In the genomic region with DNA sequence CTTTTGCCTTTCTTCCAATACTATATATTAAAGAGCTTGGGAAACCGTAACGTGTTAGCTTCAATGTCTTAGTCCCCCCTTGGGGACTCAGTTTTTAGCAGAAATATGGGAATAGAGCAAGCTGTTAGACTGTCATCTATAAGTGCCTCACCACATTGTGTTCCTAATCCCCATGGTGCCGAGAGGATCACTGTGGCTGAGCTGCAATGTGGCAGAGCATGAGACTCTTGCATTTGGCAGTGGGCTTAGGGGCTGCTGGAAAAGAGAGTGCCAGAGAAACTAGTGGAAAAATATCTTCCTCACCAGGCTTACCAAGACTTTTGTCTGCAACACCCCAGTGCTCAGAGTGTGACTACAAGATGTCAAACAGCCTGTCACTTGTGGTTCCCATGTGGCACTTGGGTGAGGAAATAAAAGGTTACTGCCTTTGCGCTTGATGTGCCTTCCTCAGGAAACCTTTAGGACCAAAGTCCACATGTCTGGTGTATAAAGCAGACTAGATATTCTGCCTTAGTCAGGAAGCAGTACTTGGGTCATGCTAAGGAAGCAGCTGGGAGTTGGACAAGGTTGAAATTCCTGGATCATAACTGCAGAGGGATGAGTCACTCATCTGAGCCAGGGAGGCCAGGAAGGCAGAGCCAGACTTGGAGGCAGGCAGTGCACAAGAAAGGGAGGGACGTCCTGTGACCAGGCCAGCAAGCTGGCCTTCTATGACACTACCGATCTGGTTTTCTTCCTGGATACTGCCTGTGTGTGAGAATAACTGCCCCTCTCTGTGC, we compare ENCODE assay signal across 11 cellular contexts. TPM values are rescaled to one million over a fixed set of nuclear protein-coding genes. Genes with fewer than 3 reads are reported as not detected.
DNase-seq lines count a peak whose midpoint lies in the region; ATAC-seq, FAIRE-seq and TF ChIP-seq lines count a peak whose summit lies in the region.
"Had no signal": no experiment of that assay in that cellular context is flagged by ENCODE, and none has a peak within 500 bp of the region (broad histone marks: within the 10 kb centered on the region; RNA-seq: fewer than 3 reads in every experiment).

No MANE protein-coding gene starts in this region.

- BruUV-seq in Caco-2 (replicated peaks; lab: Mats Ljungman, UMichigan) = no TSS peak

- TF ChIP-seq CTCF in Caco-2 (IDR thresholded peaks at IDR 0.05; ENCODE audit: insufficient read depth in 1 of 2, low read depth in 1 of 2, low read length in 1 of 2, severe bottlenecking in 1 of 2, unreplicated experiment in 1 of 2) = no peak
- TF ChIP-seq CTCF in RWPE1 (conservative IDR thresholded peaks at IDR 0.05; ENCODE audit: low read depth) = no peak
- TF ChIP-seq CTCF in fibroblast of mammary gland (conservative IDR thresholded peaks at IDR 0.05; ENCODE audit: control insufficient read depth, insufficient read depth, low read depth, low read length) = no peak
- TF ChIP-seq CTCF in pancreas (IDR thresholded peaks at IDR 0.05) = no peak

- DNase-seq in Caco-2 (peak; percentile 24 to 68), RWPE1 (ENCODE audit: low spot score) (peak; percentile 68), fibroblast of mammary gland (ENCODE audit: low read depth) (peak; percentile 92), pancreas (no peak), RPMI8226 (no peak), SIG-M5 treated with dmso at 0.1 percent for 504 hours (lab: John Stamatoyannopoulos, UW; ENCODE audit: unreplicated experiment) (no peak)
- DNase-seq: naive B cell, NCI-H524 treated with DMSO at 0.1 percent for 48 hours had no signal

- no peak overlapping the region for H3K4me3 Mint-ChIP-seq in Caco-2 (ENCODE audit: unreplicated experiment)
- H3K4me3 Mint-ChIP-seq: naive B cell had no signal

- H3K9me3 Mint-ChIP-seq in Caco-2 (ENCODE audit: unreplicated experiment) = no peaks in the 10 kb centered on the region

- H3K4me3 ChIP-seq in Caco-2 (ENCODE audit: low read depth, low read length) = no peak overlapping the region
- H3K4me3 ChIP-seq in fibroblast of mammary gland (ENCODE audit: control insufficient read depth, low read depth, low read length) = no peak overlapping the region
- H3K4me3 ChIP-seq in pancreas = no peak overlapping the region

- POLR2A ChIA-PET in Caco-2 (lab: Charles Lee) = no interaction called here
- POLR2A ChIA-PET in RWPE1 (lab: Yijun Ruan, JAX; ENCODE audit: low non-redundant PET) = no interaction called here

- no peak for FAIRE-seq in pancreas (lab: Jason Lieb, UNC)

- ATAC-seq in pancreas = peak in 3 of 4 donors; percentile 37 to 81 (median 39)
- ATAC-seq in GM21360 (IDR thresholded peaks at IDR 0.05; ENCODE audit: unreplicated experiment) = no peak
- no peak for ATAC-seq in GM18867 (IDR thresholded peaks at IDR 0.05; ENCODE audit: unreplicated experiment)

- intact Hi-C loops in Caco-2 (cut with micrococcal nuclease; ENCODE audit: unreplicated experiment) = no loop called here
- intact Hi-C loops in pancreas (cut with DNase I) = no loop called here

- WGBS in pancreas, 2 donors = 53 to 54% methylated on average over 6 of the region's 6 CpGs

- H3K36me3 ChIP-seq in Caco-2 (ENCODE audit: control insufficient read depth, insufficient read depth, low read length) (no peaks in the 10 kb centered on the region), pancreas (no peaks in the 10 kb centered on the region)

- H3K27ac Mint-ChIP-seq in Caco-2 (ENCODE audit: unreplicated experiment) = no peak overlapping the region
- H3K27ac Mint-ChIP-seq: naive B cell had no signal

- peak overlapping the region; percentile 69 for H3K27ac ChIP-seq in RWPE1
- H3K27ac ChIP-seq in pancreas = no peak overlapping the region
- H3K27ac ChIP-seq: HL-60 had no signal

- H3K4me1 ChIP-seq in Caco-2 = 0 out of 2 replicates have a peak, but pooled peaks cover 8% of the 10 kb centered on the region
- no peaks in the 10 kb centered on the region for H3K4me1 ChIP-seq in pancreas

- CTCF ChIA-PET in Caco-2 (lab: Charles Lee) (interaction anchor here (0.5 kb wide), 1 partner anchor 710 kb away, joined by 3 read pairs; no protein-coding TSS in a partner anchor), RWPE1 (lab: Yijun Ruan, JAX) (interaction anchor here (0.8 kb wide), 1 partner anchor 729 kb away, joined by 3 read pairs; no protein-coding TSS in a partner anchor)

- no peaks in the 10 kb centered on the region for H3K36me3 Mint-ChIP-seq in Caco-2 (ENCODE audit: insufficient read depth, unreplicated experiment)
- H3K36me3 Mint-ChIP-seq: naive B cell had no signal

- H3K9me3 ChIP-seq in Caco-2 (no peaks in the 10 kb centered on the region), pancreas (no peaks in the 10 kb centered on the region)

- no peaks in the 10 kb centered on the region for H3K4me1 Mint-ChIP-seq in Caco-2 (ENCODE audit: low read depth, unreplicated experiment)
- H3K4me1 Mint-ChIP-seq: naive B cell had no signal

- H3K27me3 ChIP-seq in Caco-2 (replicated peaks; ENCODE audit: control insufficient read depth, insufficient read depth, low read length) (no peaks in the 10 kb centered on the region), pancreas (no peaks in the 10 kb centered on the region)

- H3K27me3 Mint-ChIP-seq in Caco-2 (ENCODE audit: insufficient read depth, unreplicated experiment) = no peaks in the 10 kb centered on the region
- H3K27me3 Mint-ChIP-seq: naive B cell had no signal

RNA-seq across cellular contexts. Expression of gene MAGEA4, which starts 9.7 kb away (rescaled TPM):
- not detected in 2 replicates for total RNA-seq in Caco-2 (2022)
- total RNA-seq in pancreas = not detected
- polyA plus RNA-seq in pancreas = not detected

Comparison
In these comparisons a context has a peak if more than half of its experiments do, and no peak if none do; other contexts are left out.
1. DNase-seq: peak in Caco-2 (2 of 2), RWPE1 (single experiment) and fibroblast of mammary gland (single experiment); none in pancreas (0 of 6), RPMI8226 (single experiment) and SIG-M5 treated with dmso at 0.1 percent for 504 hours (single experiment).
2. ATAC-seq: peak in pancreas (3 of 4); none in GM21360 (single experiment) and GM18867 (single experiment).